Comparison of ENCODE assay signal across 15 cellular contexts in the genomic region with DNA sequence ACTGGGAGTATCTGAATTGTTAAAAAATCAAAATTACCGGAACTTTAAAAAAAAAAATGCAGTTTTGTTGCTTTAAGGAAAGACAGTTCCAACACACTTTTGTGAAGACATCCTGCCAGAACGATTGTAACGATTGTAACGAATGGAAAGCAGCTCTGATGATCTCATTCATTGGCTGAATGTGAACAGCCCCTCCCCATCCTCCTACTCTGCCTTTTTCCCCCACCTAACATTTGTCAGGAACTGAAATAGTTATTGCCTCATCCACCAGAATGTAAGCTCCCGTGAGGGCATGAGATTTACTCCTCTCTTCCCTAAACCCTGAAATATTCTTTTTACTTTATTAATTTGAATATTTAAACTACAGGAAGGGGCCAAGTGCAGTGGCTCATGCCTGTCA. TPM values are rescaled to one million over a fixed set of nuclear protein-coding genes. Genes with fewer than 3 reads are reported as not detected.
A peak's percentile ranks its signal among the peaks of the same experiment; 100 is the strongest.
DNase-seq lines count a peak whose midpoint lies in the region; ATAC-seq and TF ChIP-seq lines count a peak whose summit lies in the region.
"Had no signal": no experiment of that assay in that cellular context is flagged by ENCODE, and none has a peak within 500 bp of the region (broad histone marks: within the 10 kb centered on the region; RNA-seq: fewer than 3 reads in every experiment).

No MANE protein-coding gene starts in this region.

- POLR2A ChIA-PET in A673 (lab: Charles Lee; ENCODE audit: low non-redundant PET) = interaction anchor here (0.6 kb wide), 1 partner anchor 24 kb away, joined by 3 read pairs; no protein-coding TSS in a partner anchor

- no peaks in the 10 kb centered on the region for H4K20me1 ChIP-seq in GM23248 (ENCODE audit: insufficient read depth)

- H3F3A ChIP-seq in GM23248 (ENCODE audit: insufficient read depth) = peaks cover 8% of the 10 kb centered on the region; the same call in 1 of the 2 replicates

- in situ Hi-C loops in GM23248 (cut with MboI) = no loop called here
- in situ Hi-C loops in astrocyte of the spinal cord (cut with HindIII; ENCODE audit: low sequenced_read_pairs) = no loop called here

- H3K4me3 ChIP-seq in A673 (ENCODE audit: low read depth, low read length, poor library complexity, severe bottlenecking) (no peak overlapping the region), GM23248 (no peak overlapping the region), astrocyte of the spinal cord (ENCODE audit: low read depth, low read length) (no peak overlapping the region), right cardiac atrium (ENCODE audit: low read length) (no peak overlapping the region), thyroid gland (replicated peaks in 1 of 3) (no peak overlapping the region)
- H3K4me3 ChIP-seq: coronary artery had no signal

- DNase-seq in A673 (ENCODE audit: low spot score) = peak; percentile 53
- DNase-seq in GM23248 = peak; percentile 58
- peak; percentile 10 for DNase-seq in astrocyte of the spinal cord (ENCODE audit: low read depth, low spot score)
- no peak for DNase-seq in right cardiac atrium
- DNase-seq in activated effector memory CD4-positive, alpha-beta T cell treated with anti-CD3 and anti-CD28 coated beads, Interleukin-2, amount 50 U/mL, for 16 hours = no peak
- no peak for DNase-seq in stimulated activated CD8-positive, alpha-beta memory T cell treated with anti-CD3 and anti-CD28 coated beads, Interleukin-4, amount 100 ng/mL, for 48 hours
- no peak for DNase-seq in thyroid gland
- DNase-seq: activated naive CD8-positive, alpha-beta T cell treated with anti-CD3 and anti-CD28 coated beads, Interleukin-2, amount 10 ng/mL, durations not matched to agents 7 days and 5 days; BE2C; islet precursor cell; NCI-H345; stimulated activated naive CD8-positive, alpha-beta T cell treated with anti-CD3 and anti-CD28 coated beads, Interleukin-15, amount 100 ng/mL, for 72 hours had no signal

- ATAC-seq in right cardiac atrium (peak; percentile 79 to 95), GM18517 (IDR thresholded peaks at IDR 0.05; ENCODE audit: unreplicated experiment) (no peak)
- ATAC-seq: Panc1; stimulated activated naive CD8-positive, alpha-beta T cell treated with anti-CD3 and anti-CD28 coated beads, Interleukin-15, amount 100 ng/mL, for 72 hours had no signal

- no peak overlapping the region for H3K27ac ChIP-seq in A673 (ENCODE audit: low read depth, low read length, poor library complexity, severe bottlenecking)
- H3K27ac ChIP-seq in GM23248 = no peak overlapping the region
- H3K27ac ChIP-seq in right cardiac atrium (ENCODE audit: low read length) = peak overlapping the region; percentile 62
- peak overlapping the region in 1 of 3 donors; percentile 32 for H3K27ac ChIP-seq in thyroid gland
- H3K27ac ChIP-seq: coronary artery had no signal

- CTCF ChIA-PET in A673 (lab: Charles Lee) = no interaction called here

- no peaks in the 10 kb centered on the region for H3K27me3 ChIP-seq in A673 (replicated peaks; ENCODE audit: insufficient read depth, low read depth, low read length, poor library complexity)
- H3K27me3 ChIP-seq in GM23248 (replicated peaks; ENCODE audit: insufficient read depth) = no peaks in the 10 kb centered on the region
- H3K27me3 ChIP-seq in right cardiac atrium (ENCODE audit: control insufficient read depth, insufficient read depth) = no peaks in the 10 kb centered on the region
- H3K27me3 ChIP-seq in thyroid gland = no peaks in the 10 kb centered on the region
- H3K27me3 ChIP-seq: BE2C had no signal

- H3K4me2 ChIP-seq in GM23248 (ENCODE audit: unreplicated experiment) = no peak overlapping the region

- H3K9me2 ChIP-seq in GM23248 (ENCODE audit: insufficient read depth) = no peaks in the 10 kb centered on the region

- TF ChIP-seq POLR2A in thyroid gland (IDR thresholded peaks at IDR 0.05) = no peak

- no peak overlapping the region for H3K9ac ChIP-seq in GM23248

- no peak overlapping the region for H2AFZ ChIP-seq in GM23248

- no peaks in the 10 kb centered on the region for H3K9me3 ChIP-seq in A673 (ENCODE audit: low read depth, low read length, poor library complexity, severe bottlenecking)
- no peaks in the 10 kb centered on the region for H3K9me3 ChIP-seq in GM23248 (ENCODE audit: low read depth)
- no peaks in the 10 kb centered on the region for H3K9me3 ChIP-seq in right cardiac atrium (ENCODE audit: control insufficient read depth, low read length)
- no peaks in the 10 kb centered on the region for H3K9me3 ChIP-seq in thyroid gland
- H3K9me3 ChIP-seq: BE2C had no signal

- TF ChIP-seq CTCF in A673 (conservative IDR thresholded peaks at IDR 0.05; ENCODE audit: low read depth, low read length) = no peak
- TF ChIP-seq CTCF in astrocyte of the spinal cord (IDR thresholded peaks at IDR 0.05; ENCODE audit: low read depth, low read length) = no peak
- TF ChIP-seq CTCF in thyroid gland (IDR thresholded peaks at IDR 0.05) = no peak

- WGBS in GM23248 (ENCODE audit: low coverage in 1 of 2, low lambda C conversion rate in 2 of 2, missing lambda C conversion rate in 2 of 2), 2 experiments = 19 to 29% methylated on average over 5 of the region's 5 CpGs
- WGBS in right cardiac atrium = 27% methylated on average over 5 of the region's 5 CpGs
- WGBS in thyroid gland, 2 donors = 61 to 68% methylated on average over 5 of the region's 5 CpGs

- intact Hi-C loops in A673 (cut with micrococcal nuclease; ENCODE audit: unreplicated experiment) = no loop called here
- intact Hi-C loops in right cardiac atrium (cut with DNase I) = no loop called here
- intact Hi-C loops in thyroid gland (cut with DNase I) = no loop called here

- H3K79me2 ChIP-seq in GM23248 (ENCODE audit: insufficient read depth) = no peaks in the 10 kb centered on the region

- BruUV-seq in A673 (replicated peaks; lab: Mats Ljungman, UMichigan) = no TSS peak

- H3K4me1 ChIP-seq in A673 (ENCODE audit: insufficient read depth, low read length, poor library complexity, severe bottlenecking) (peaks cover 15% of the 10 kb centered on the region), GM23248 (ENCODE audit: insufficient read depth) (peaks cover 8% of the 10 kb centered on the region; the same call in 1 of the 2 replicates), right cardiac atrium (ENCODE audit: control insufficient read depth, insufficient read depth, low read length) (no peaks in the 10 kb centered on the region), thyroid gland (no peaks in the 10 kb centered on the region)

- no peaks in the 10 kb centered on the region for H3K36me3 ChIP-seq in A673 (ENCODE audit: insufficient read depth, low read length, poor library complexity, severe bottlenecking)
- peaks cover 12% of the 10 kb centered on the region; the same call in 1 of the 2 replicates for H3K36me3 ChIP-seq in GM23248 (ENCODE audit: low read depth)
- H3K36me3 ChIP-seq in thyroid gland = peaks cover 29 to 39% of the 10 kb centered on the region in 2 donors

RNA-seq across cellular contexts. Expression of a gene that starts 23.1 kb away (rescaled TPM):
- total RNA-seq in A673 (2021) (35.3 and 36.5 TPM in 2 replicates), right cardiac atrium (1 to 10 TPM; 4.4 to 5.5 (median 5.3) TPM), thyroid gland (10 to 100 TPM; 31.7 to 73.7 (median 45.5) TPM)
- 10.9 TPM in 2 replicates for total RNA-seq in GM23248 (2014; rRNA removed; shearing (Covaris generic))
- polyA plus RNA-seq in GM23248 (2016; fragmentation: Nextera tagmentation; extraction: Ambion mirVana) (8.8 and 9.8 TPM in 2 replicates), right cardiac atrium (0.86 TPM)

RNA-seq across cellular contexts. Expression of a gene that starts 50.6 kb away (rescaled TPM):
- 16.9 and 17.2 TPM in 2 replicates for total RNA-seq in A673 (2021)
- 30.5 and 36.4 TPM in 2 replicates for total RNA-seq in GM23248 (2014; rRNA removed; shearing (Covaris generic))
- polyA plus RNA-seq in GM23248 (2016; fragmentation: Nextera tagmentation; extraction: Ambion mirVana) = 28.8 and 29.9 TPM in 2 replicates
- total RNA-seq in right cardiac atrium = 10 to 100 TPM in 2 of 4 donors, 1 to 10 TPM in 2; 7.6 to 14.1 (median 10.0) TPM
- polyA plus RNA-seq in right cardiac atrium = 4.1 TPM
- total RNA-seq in thyroid gland = 10 to 100 TPM; 43.4 to 59.7 (median 50.2) TPM

Comparison
In these comparisons a context has a peak if more than half of its experiments do, and no peak if none do; other contexts are left out.
1. DNase-seq: peak in A673 (single experiment), GM23248 (single experiment) and astrocyte of the spinal cord (single experiment); none in right cardiac atrium (0 of 3), activated effector memory CD4-positive, alpha-beta T cell treated with anti-CD3 and anti-CD28 coated beads, Interleukin-2, amount 50 U/mL, for 16 hours (single experiment), stimulated activated CD8-positive, alpha-beta memory T cell treated with anti-CD3 and anti-CD28 coated beads, Interleukin-4, amount 100 ng/mL, for 48 hours (single experiment) and thyroid gland (0 of 2).